Comparison of ENCODE assay signal across 14 cellular contexts in genomic region chr5:74953961-74954720, GRCh38.
DNase-seq lines count a peak whose midpoint lies in the region; ATAC-seq and TF ChIP-seq lines count a peak whose summit lies in the region.
"Had no signal": no experiment of that assay in that cellular context is flagged by ENCODE, and none has a peak within 500 bp of the region (broad histone marks: within the 10 kb centered on the region; RNA-seq: fewer than 3 reads in every experiment).

No MANE protein-coding gene starts in this region.

- DNase-seq in EH (ENCODE audit: low read depth) (peak; percentile 86), HFFc6 (peak; percentile 64), lung (ENCODE audit: low spot score) (no peak), NCI-H524 treated with DMSO at 0.1 percent for 48 hours (lab: John Stamatoyannopoulos, UW) (no peak), glutamatergic neuron (no peak), endothelial cell (ENCODE audit: low spot score) (no peak)
- DNase-seq: activated naive CD4-positive, alpha-beta T cell treated with anti-CD3 and anti-CD28 coated beads, Interleukin-2, amount 50 U/mL, for 16 hours; CD8-positive, alpha-beta memory T cell; naive B cell; stimulated activated CD4-positive, alpha-beta T cell treated with anti-CD3 and anti-CD28 coated beads, Interleukin-4, amount 100 ng/mL, for 24 hours; thyroid gland; WERI-Rb-1 had no signal

- no peak overlapping the region for H3K27ac ChIP-seq in lung (ENCODE audit: low read depth in 1 of 2, low read length in 1 of 2)
- H3K27ac ChIP-seq: thyroid gland, WERI-Rb-1 had no signal

- H3K27me3 ChIP-seq in lung (ENCODE audit: control insufficient read depth, insufficient read depth), result no peaks in the 10 kb centered on the region
- H3K27me3 ChIP-seq: thyroid gland had no signal

- peaks cover 0 to 3% of the 10 kb centered on the region in 2 donors for H3K4me1 ChIP-seq in lung (ENCODE audit: control insufficient read depth in 2 of 2, insufficient read depth in 2 of 2, low read length in 2 of 2)
- H3K4me1 ChIP-seq: thyroid gland had no signal

- TF ChIP-seq CTCF in HFFc6 (IDR thresholded peaks at IDR 0.05) (no peak), lung (IDR thresholded peaks at IDR 0.05; ENCODE audit: control extremely low read depth, extremely low read depth) (no peak), glutamatergic neuron (IDR thresholded peaks at IDR 0.05; ENCODE audit: partially characterized antibody, unreplicated experiment) (no peak), endothelial cell (IDR thresholded peaks at IDR 0.05; ENCODE audit: unreplicated experiment) (no peak)

- H3K9me3 ChIP-seq in lung (ENCODE audit: control insufficient read depth in 2 of 2, insufficient read depth in 1 of 2, low read length in 1 of 2), result no peaks in the 10 kb centered on the region
- H3K9me3 ChIP-seq: thyroid gland had no signal

- no peaks in the 10 kb centered on the region for H3K36me3 ChIP-seq in lung (ENCODE audit: control insufficient read depth in 2 of 2, insufficient read depth in 2 of 2, low read length in 2 of 2)
- H3K36me3 ChIP-seq: thyroid gland, WERI-Rb-1 had no signal

- H3K9me3 Mint-ChIP-seq in HFFc6 (peaks cover 8% of the 10 kb centered on the region), glutamatergic neuron (ENCODE audit: unreplicated experiment) (peaks cover 3% of the 10 kb centered on the region), endothelial cell (ENCODE audit: unreplicated experiment) (no peaks in the 10 kb centered on the region)
- H3K9me3 Mint-ChIP-seq in activated T-helper 17 cell treated with anti-CD3 and anti-CD28 coated beads, Interleukin-2, amount 50 U/mL, for 72 hours, result no peaks in the 10 kb centered on the region

- 51 to 66% methylated on average over 8 of the region's 8 CpGs for WGBS in lung, 2 donors

- H3K4me1 Mint-ChIP-seq in HFFc6 (ENCODE audit: low read depth) (peaks cover 72% of the 10 kb centered on the region), glutamatergic neuron (ENCODE audit: low read depth, unreplicated experiment) (peaks cover 1% of the 10 kb centered on the region), endothelial cell (ENCODE audit: unreplicated experiment) (peaks cover 7% of the 10 kb centered on the region)
- H3K4me1 Mint-ChIP-seq in activated T-helper 17 cell treated with anti-CD3 and anti-CD28 coated beads, Interleukin-2, amount 50 U/mL, for 72 hours, result peaks cover 7% of the 10 kb centered on the region
- H3K4me1 Mint-ChIP-seq: naive B cell had no signal

- peak overlapping the region; percentile 70 for H3K4me3 Mint-ChIP-seq in HFFc6
- no peak overlapping the region for H3K4me3 Mint-ChIP-seq in activated T-helper 17 cell treated with anti-CD3 and anti-CD28 coated beads, Interleukin-2, amount 50 U/mL, for 72 hours
- H3K4me3 Mint-ChIP-seq in glutamatergic neuron (ENCODE audit: unreplicated experiment), result no peak overlapping the region
- no peak overlapping the region for H3K4me3 Mint-ChIP-seq in endothelial cell (ENCODE audit: unreplicated experiment)
- H3K4me3 Mint-ChIP-seq: CD8-positive, alpha-beta memory T cell had no signal

- H3K27me3 Mint-ChIP-seq in HFFc6 (ENCODE audit: insufficient read depth), result no peaks in the 10 kb centered on the region
- H3K27me3 Mint-ChIP-seq in activated T-helper 17 cell treated with anti-CD3 and anti-CD28 coated beads, Interleukin-2, amount 50 U/mL, for 72 hours, result no peaks in the 10 kb centered on the region
- H3K27me3 Mint-ChIP-seq in glutamatergic neuron (ENCODE audit: unreplicated experiment), result no peaks in the 10 kb centered on the region
- peaks cover 2% of the 10 kb centered on the region for H3K27me3 Mint-ChIP-seq in endothelial cell (ENCODE audit: unreplicated experiment)

- peak; percentile 86 for ATAC-seq in activated T-helper 17 cell treated with anti-CD3 and anti-CD28 coated beads, Interleukin-2, amount 50 U/mL, for 72 hours (replicated peaks)
- peak; percentile 9 for ATAC-seq in lung (ENCODE audit: insufficient read depth, low FRiP score)
- no peak for ATAC-seq in HG03039 (IDR thresholded peaks at IDR 0.05; ENCODE audit: unreplicated experiment)

- H3K4me3 ChIP-seq in lung, result no peak overlapping the region
- H3K4me3 ChIP-seq: thyroid gland had no signal

- H3K27ac Mint-ChIP-seq in HFFc6, result peak overlapping the region; percentile 75
- peak overlapping the region; percentile 23 for H3K27ac Mint-ChIP-seq in activated T-helper 17 cell treated with anti-CD3 and anti-CD28 coated beads, Interleukin-2, amount 50 U/mL, for 72 hours
- no peak overlapping the region for H3K27ac Mint-ChIP-seq in glutamatergic neuron (ENCODE audit: unreplicated experiment)
- H3K27ac Mint-ChIP-seq in endothelial cell (ENCODE audit: unreplicated experiment), result no peak overlapping the region
- H3K27ac Mint-ChIP-seq: naive B cell had no signal

- H3K36me3 Mint-ChIP-seq in HFFc6 (ENCODE audit: low read depth), result peaks cover 13% of the 10 kb centered on the region
- no peaks in the 10 kb centered on the region for H3K36me3 Mint-ChIP-seq in activated T-helper 17 cell treated with anti-CD3 and anti-CD28 coated beads, Interleukin-2, amount 50 U/mL, for 72 hours (ENCODE audit: low read depth)
- peaks cover 12% of the 10 kb centered on the region for H3K36me3 Mint-ChIP-seq in glutamatergic neuron (ENCODE audit: unreplicated experiment)
- no peaks in the 10 kb centered on the region for H3K36me3 Mint-ChIP-seq in endothelial cell (ENCODE audit: low read depth, unreplicated experiment)

Comparison
In these comparisons a context has a peak if more than half of its experiments do, and no peak if none do; other contexts are left out.
1. DNase-seq: peak in EH (single experiment) and HFFc6 (single experiment); none in lung (single experiment), NCI-H524 treated with DMSO at 0.1 percent for 48 hours (single experiment), glutamatergic neuron (single experiment) and endothelial cell (single experiment).
2. H3K27ac Mint-ChIP-seq: peak in HFFc6 (single experiment) and activated T-helper 17 cell treated with anti-CD3 and anti-CD28 coated beads, Interleukin-2, amount 50 U/mL, for 72 hours (single experiment); none in glutamatergic neuron (single experiment) and endothelial cell (single experiment).